Comparison of ENCODE assay signal across 14 cellular contexts in the genomic region with DNA sequence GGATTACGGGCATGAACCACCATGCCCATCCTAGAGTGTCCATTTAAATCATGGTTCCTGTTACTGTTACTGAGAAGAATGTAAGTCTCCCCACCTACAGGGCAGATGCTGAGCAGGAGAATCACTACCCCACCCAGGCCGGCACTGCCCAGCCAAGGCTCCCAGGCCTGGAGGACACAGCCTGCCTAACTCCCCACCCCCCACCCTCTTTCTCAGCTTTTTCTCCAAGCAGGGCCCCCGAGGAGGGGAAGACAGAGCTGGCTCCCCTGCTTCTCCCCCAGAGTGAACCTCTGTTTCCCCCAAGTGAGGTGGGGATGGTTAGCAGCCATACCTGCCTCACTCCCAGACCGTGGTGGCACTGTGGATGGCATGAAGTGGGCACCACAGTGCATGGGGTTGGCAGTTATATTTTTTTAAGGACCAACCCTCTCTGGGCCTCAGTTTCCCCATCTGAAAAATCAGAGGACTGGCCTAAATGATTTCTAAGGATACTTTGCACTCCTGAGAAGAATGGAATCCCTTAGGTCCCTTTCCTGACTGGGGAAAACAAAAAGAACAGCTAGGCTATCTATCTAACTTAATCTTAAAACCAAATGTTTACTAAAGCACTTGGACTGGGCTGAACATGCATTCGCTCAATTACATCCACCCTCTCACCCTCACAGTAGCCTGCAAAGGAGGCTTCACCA. TPM values are rescaled to one million over a fixed set of nuclear protein-coding genes. Genes with fewer than 3 reads are reported as not detected.
DNase-seq lines count a peak whose midpoint lies in the region; ATAC-seq and TF ChIP-seq lines count a peak whose summit lies in the region.
"Had no signal": no experiment of that assay in that cellular context is flagged by ENCODE, and none has a peak within 500 bp of the region (broad histone marks: within the 10 kb centered on the region; RNA-seq: fewer than 3 reads in every experiment).

No MANE protein-coding gene starts in this region.

- intact Hi-C loops in breast epithelium (cut with DNase I; ENCODE audit: low total_unique reads) = no loop called here
- intact Hi-C loops in MCF 10A (cut with micrococcal nuclease) = no loop called here
- intact Hi-C loops in dorsolateral prefrontal cortex (cut with DNase I) = no loop called here

- TF ChIP-seq CTCF in breast epithelium (IDR thresholded peaks at IDR 0.05) = no peak
- no peak for TF ChIP-seq CTCF in MCF 10A (IDR thresholded peaks at IDR 0.05; ENCODE audit: unreplicated experiment)
- no peak for TF ChIP-seq CTCF in dorsolateral prefrontal cortex (IDR thresholded peaks at IDR 0.05 in 54 of 56, conservative IDR thresholded peaks at IDR 0.05 in 2 of 56; ENCODE audit: low read depth in 1 of 56, partially characterized antibody in 56 of 56)
- TF ChIP-seq CTCF in nephron (IDR thresholded peaks at IDR 0.05; ENCODE audit: unreplicated experiment in 3 of 3) = no peak
- TF ChIP-seq CTCF in type B pancreatic cell (conservative IDR thresholded peaks at IDR 0.05) = no peak

- H3K4me1 Mint-ChIP-seq in MCF 10A (ENCODE audit: insufficient read depth, unreplicated experiment) = no peaks in the 10 kb centered on the region
- peaks cover 6% of the 10 kb centered on the region for H3K4me1 Mint-ChIP-seq in nephron
- peaks cover 6% of the 10 kb centered on the region for H3K4me1 Mint-ChIP-seq in type B pancreatic cell (ENCODE audit: unreplicated experiment)

- H3K4me3 ChIP-seq in breast epithelium (no peak overlapping the region), dorsolateral prefrontal cortex (peak overlapping the region in 2 of 59 donors; percentile 10 to 97)

- H3K4me3 Mint-ChIP-seq in MCF 10A (ENCODE audit: unreplicated experiment) (no peak overlapping the region), nephron (peak overlapping the region in 2 of 3 experiments; percentile 45 to 48), type B pancreatic cell (peak overlapping the region; percentile 39)

- H3K36me3 ChIP-seq in breast epithelium = no peaks in the 10 kb centered on the region

- H3K9me3 Mint-ChIP-seq in MCF 10A (ENCODE audit: unreplicated experiment) (no peaks in the 10 kb centered on the region), nephron (no peaks in the 10 kb centered on the region), type B pancreatic cell (no peaks in the 10 kb centered on the region)

- no peak for TF ChIP-seq POLR2A in breast epithelium (IDR thresholded peaks at IDR 0.05)

- H3K27ac ChIP-seq in breast epithelium (peak overlapping the region; percentile 95 to 97), dorsolateral prefrontal cortex (peak overlapping the region; percentile 43 to 100 (median 99))

- no peaks in the 10 kb centered on the region for H3K9me3 ChIP-seq in breast epithelium

- H3K36me3 Mint-ChIP-seq in MCF 10A (ENCODE audit: insufficient read depth, unreplicated experiment) (no peaks in the 10 kb centered on the region), nephron (ENCODE audit: low read depth) (no peaks in the 10 kb centered on the region), type B pancreatic cell (no peaks in the 10 kb centered on the region)

- BruUV-seq in MCF 10A (replicated peaks; lab: Mats Ljungman, UMichigan) = no TSS peak

- peaks cover 10 to 32% of the 10 kb centered on the region in 2 donors for H3K4me1 ChIP-seq in breast epithelium

- POLR2A ChIA-PET in MCF 10A (lab: Yijun Ruan, JAX) = interaction anchor here (0.7 to 6.1 kb wide), 2 partner anchors 171 to 277 kb away, joined by 4 to 64 read pairs; a partner anchor contains a TSS

- DNase-seq in breast epithelium (ENCODE audit: low spot score in 2 of 2) (no peak), MCF 10A (ENCODE audit: unreplicated experiment) (no peak), dorsolateral prefrontal cortex (peak in 1 of 10 donors; percentile 23), type B pancreatic cell (ENCODE audit: extremely low spot score, unreplicated experiment) (no peak), mucosa of gallbladder (ENCODE audit: low spot score) (no peak)
- DNase-seq: AML-193; amniotic stem cell; NCI-H524 treated with DMSO at 0.1 percent for 48 hours; SIG-M5; stimulated activated CD4-positive, alpha-beta T cell treated with anti-CD3 and anti-CD28 coated beads, Interleukin-15, amount 100 ng/mL, for 24 hours; stimulated activated naive CD4-positive, alpha-beta T cell treated with Interleukin-2 at 50 U/mL for 16 hours had no signal

- CTCF ChIA-PET in MCF 10A (lab: Yijun Ruan, JAX) = no interaction called here

- H3K27me3 Mint-ChIP-seq in MCF 10A (ENCODE audit: insufficient read depth, unreplicated experiment) = no peaks in the 10 kb centered on the region
- peaks cover 11% of the 10 kb centered on the region for H3K27me3 Mint-ChIP-seq in nephron (ENCODE audit: low read depth)
- peaks cover 12% of the 10 kb centered on the region for H3K27me3 Mint-ChIP-seq in type B pancreatic cell

- H3K27me3 ChIP-seq in breast epithelium (no peaks in the 10 kb centered on the region), dorsolateral prefrontal cortex (no peaks in the 10 kb centered on the region)

- no peak for ATAC-seq in GM18907 (IDR thresholded peaks at IDR 0.05; ENCODE audit: unreplicated experiment)
- ATAC-seq in GM18858 (IDR thresholded peaks at IDR 0.05; ENCODE audit: unreplicated experiment) = no peak

- H3K27ac Mint-ChIP-seq in MCF 10A (ENCODE audit: low read depth, unreplicated experiment) = no peak overlapping the region
- no peak overlapping the region for H3K27ac Mint-ChIP-seq in nephron
- no peak overlapping the region for H3K27ac Mint-ChIP-seq in type B pancreatic cell

RNA-seq across cellular contexts. Expression of a gene that starts 5.0 kb away (rescaled TPM):
- total RNA-seq in breast epithelium = 10 to 100 TPM; 57.1 to 71.9 (median 71.1) TPM
- 5.3 and 6.2 TPM in 2 replicates for total RNA-seq in MCF 10A (2022)
- total RNA-seq in dorsolateral prefrontal cortex = 100 to 1,000 TPM; 112 to 229 (median 170) TPM
- 4.8 and 5.0 TPM in 2 replicates for total RNA-seq in type B pancreatic cell (ENCODE audit: low replicate concordance)
- total RNA-seq in mucosa of gallbladder = 76.5 TPM

RNA-seq across cellular contexts. Expression of a gene that starts 50.4 kb away (rescaled TPM):
- total RNA-seq in breast epithelium (under 1 TPM in 1 of 3 donors, not detected in 2; 0.32 TPM), MCF 10A (2022) (0.86 and 1.2 TPM in 2 replicates), dorsolateral prefrontal cortex (1 to 10 TPM in 4 of 120 experiments, under 1 TPM in 4, not detected in 112; 0.40 to 1.4 (median 0.89) TPM), type B pancreatic cell (ENCODE audit: low replicate concordance) (0.63 and 1.1 TPM in 2 replicates), mucosa of gallbladder (1.4 TPM)
